In genomic region chr15:33584797-33585196, GRCh38 we compare ENCODE assay signal across 17 cellular contexts.
DNase-seq lines count a peak whose midpoint lies in the region; ATAC-seq and TF ChIP-seq lines count a peak whose summit lies in the region.
"Had no signal": no experiment of that assay in that cellular context is flagged by ENCODE, and none has a peak within 500 bp of the region (broad histone marks: within the 10 kb centered on the region; RNA-seq: fewer than 3 reads in every experiment).

No MANE protein-coding gene starts in this region.

- no peaks in the 10 kb centered on the region for H3K36me3 ChIP-seq in MG63
- H3K36me3 ChIP-seq in Peyer's patch, result no peaks in the 10 kb centered on the region
- H3K36me3 ChIP-seq: right lobe of liver had no signal

- no peak overlapping the region for H3K4me3 Mint-ChIP-seq in activated naive CD8-positive, alpha-beta T cell treated with anti-CD3 and anti-CD28 coated beads, Interleukin-2, amount 50 U/mL, for 24 hours
- H3K4me3 Mint-ChIP-seq in activated CD4-positive, alpha-beta T cell treated with anti-CD3 and anti-CD28 coated beads for 36 hours, result no peak overlapping the region
- H3K4me3 Mint-ChIP-seq: B cell; naive thymus-derived CD8-positive, alpha-beta T cell had no signal

- TF ChIP-seq POLR2A in Peyer's patch (IDR thresholded peaks at IDR 0.05), result no peak

- ATAC-seq in activated naive CD8-positive, alpha-beta T cell treated with anti-CD3 and anti-CD28 coated beads, Interleukin-2, amount 50 U/mL, for 24 hours, result no peak
- ATAC-seq in activated CD4-positive, alpha-beta T cell treated with anti-CD3 and anti-CD28 coated beads for 36 hours, result no peak
- ATAC-seq: activated CD4-positive, CD25-positive, alpha-beta regulatory T cell treated with anti-CD3 and anti-CD28 coated beads, Interleukin-2, amount 50 U/mL, for 24 hours; GM12878; naive thymus-derived CD8-positive, alpha-beta T cell; right lobe of liver had no signal

- in situ Hi-C loops in astrocyte of the cerebellum (cut with HindIII; ENCODE audit: low sequenced_read_pairs), result no loop called here

- no peak overlapping the region for H3K27ac ChIP-seq in Peyer's patch
- H3K27ac ChIP-seq: right lobe of liver had no signal

- intact Hi-C loops in activated CD4-positive, alpha-beta T cell treated with anti-CD3 and anti-CD28 coated beads for 36 hours (cut with DNase I, micrococcal nuclease), result no loop called here

- CTCF ChIA-PET in activated CD4-positive, alpha-beta T cell treated with anti-CD3 and anti-CD28 coated beads for 36 hours (lab: Charles Lee), result no interaction called here

- H3K27me3 ChIP-seq in MG63, result no peaks in the 10 kb centered on the region
- H3K27me3 ChIP-seq in Peyer's patch, result no peaks in the 10 kb centered on the region
- H3K27me3 ChIP-seq: right lobe of liver had no signal

- H3K9me3 Mint-ChIP-seq in activated naive CD8-positive, alpha-beta T cell treated with anti-CD3 and anti-CD28 coated beads, Interleukin-2, amount 50 U/mL, for 24 hours, result no peaks in the 10 kb centered on the region
- no peaks in the 10 kb centered on the region for H3K9me3 Mint-ChIP-seq in activated CD4-positive, alpha-beta T cell treated with anti-CD3 and anti-CD28 coated beads for 36 hours (ENCODE audit: low read depth)

- H3K27me3 Mint-ChIP-seq in activated naive CD8-positive, alpha-beta T cell treated with anti-CD3 and anti-CD28 coated beads, Interleukin-2, amount 50 U/mL, for 24 hours, result peaks cover 4% of the 10 kb centered on the region
- H3K27me3 Mint-ChIP-seq in activated CD4-positive, alpha-beta T cell treated with anti-CD3 and anti-CD28 coated beads for 36 hours, result peaks cover 5% of the 10 kb centered on the region

- no peaks in the 10 kb centered on the region for H3K4me1 ChIP-seq in Peyer's patch
- H3K4me1 ChIP-seq: right lobe of liver had no signal

- no peaks in the 10 kb centered on the region for H3K36me3 Mint-ChIP-seq in activated naive CD8-positive, alpha-beta T cell treated with anti-CD3 and anti-CD28 coated beads, Interleukin-2, amount 50 U/mL, for 24 hours (ENCODE audit: low read depth)
- no peaks in the 10 kb centered on the region for H3K36me3 Mint-ChIP-seq in activated CD4-positive, alpha-beta T cell treated with anti-CD3 and anti-CD28 coated beads for 36 hours (ENCODE audit: low read depth)
- H3K36me3 Mint-ChIP-seq: naive thymus-derived CD8-positive, alpha-beta T cell had no signal

- no peak overlapping the region for H3K27ac Mint-ChIP-seq in activated naive CD8-positive, alpha-beta T cell treated with anti-CD3 and anti-CD28 coated beads, Interleukin-2, amount 50 U/mL, for 24 hours
- no peak overlapping the region for H3K27ac Mint-ChIP-seq in activated CD4-positive, alpha-beta T cell treated with anti-CD3 and anti-CD28 coated beads for 36 hours
- H3K27ac Mint-ChIP-seq: B cell; naive thymus-derived CD8-positive, alpha-beta T cell had no signal

- POLR2A ChIA-PET in activated CD4-positive, alpha-beta T cell treated with anti-CD3 and anti-CD28 coated beads for 36 hours (lab: Charles Lee), result no interaction called here

- no peaks in the 10 kb centered on the region for H3K4me1 Mint-ChIP-seq in activated naive CD8-positive, alpha-beta T cell treated with anti-CD3 and anti-CD28 coated beads, Interleukin-2, amount 50 U/mL, for 24 hours
- H3K4me1 Mint-ChIP-seq in activated CD4-positive, alpha-beta T cell treated with anti-CD3 and anti-CD28 coated beads for 36 hours, result no peaks in the 10 kb centered on the region
- H3K4me1 Mint-ChIP-seq: B cell; naive thymus-derived CD8-positive, alpha-beta T cell had no signal

- DNase-seq in EH (ENCODE audit: low read depth) (peak; percentile 4), MG63 (peak; percentile 57), astrocyte of the cerebellum (ENCODE audit: low read depth) (peak; percentile 56), kidney tubule cell (ENCODE audit: low spot score) (peak; percentile 77), Peyer's patch (no peak), NCI-H187 treated with DMSO at 0.1 percent for 48 hours (lab: John Stamatoyannopoulos, UW) (no peak)
- DNase-seq in activated naive CD8-positive, alpha-beta T cell treated with anti-CD3 and anti-CD28 coated beads, Interleukin-2, amount 50 U/mL, for 24 hours, result no peak
- no peak for DNase-seq in activated CD4-positive, alpha-beta T cell treated with anti-CD3 and anti-CD28 coated beads for 36 hours
- DNase-seq: activated T-cell treated with anti-CD3 and anti-CD28 coated beads for 4 hours; DMS79; naive thymus-derived CD8-positive, alpha-beta T cell; NCI-H82; right lobe of liver; stimulated activated naive CD4-positive, alpha-beta T cell treated with Interleukin-2 at 50 U/mL for 16 hours had no signal

- TF ChIP-seq CTCF in astrocyte of the cerebellum (IDR thresholded peaks at IDR 0.05; ENCODE audit: low read depth, low read length, missing control alignments), result no peak
- no peak for TF ChIP-seq CTCF in Peyer's patch (IDR thresholded peaks at IDR 0.05)

- H3K9me3 ChIP-seq in MG63 (no peaks in the 10 kb centered on the region), Peyer's patch (no peaks in the 10 kb centered on the region)
- H3K9me3 ChIP-seq: right lobe of liver had no signal

- H3K4me3 ChIP-seq in MG63 (no peak overlapping the region), astrocyte of the cerebellum (ENCODE audit: low read depth, low read length) (no peak overlapping the region), Peyer's patch (no peak overlapping the region)
- H3K4me3 ChIP-seq: GM12878, right lobe of liver had no signal

Comparison
In these comparisons a context has a peak if more than half of its experiments do, and no peak if none do; other contexts are left out.
1. DNase-seq: peak in EH (single experiment), MG63 (single experiment), astrocyte of the cerebellum (single experiment) and kidney tubule cell (single experiment); none in activated naive CD8-positive, alpha-beta T cell treated with anti-CD3 and anti-CD28 coated beads, Interleukin-2, amount 50 U/mL, for 24 hours (single experiment), Peyer's patch (0 of 3), activated CD4-positive, alpha-beta T cell treated with anti-CD3 and anti-CD28 coated beads for 36 hours (single experiment) and NCI-H187 treated with DMSO at 0.1 percent for 48 hours (single experiment).